ENCODE assay signal across 1 cellular context in genomic region chr20:57248132-57248797, GRCh38.
TF ChIP-seq lines count a peak whose summit lies in the region.

No MANE protein-coding gene starts in this region.

TF ChIP-seq in GM12878, 131 proteins besides CTCF, POLR2A, EP300 and RAD21 (continued from another document):
- TF ChIP-seq PBX3 (IDR thresholded peaks at IDR 0.05; ENCODE audit: insufficient replicate concordance, low read depth, low read length), result no peak
- TF ChIP-seq BCLAF1 (IDR thresholded peaks at IDR 0.05), result no peak
- TF ChIP-seq SREBF2 (IDR thresholded peaks at IDR 0.05; ENCODE audit: low read length), result no peak
- TF ChIP-seq ETV6 (conservative IDR thresholded peaks at IDR 0.05 in 1 of 2, IDR thresholded peaks at IDR 0.05 in 1 of 2; ENCODE audit: borderline replicate concordance in 1 of 2, low read depth in 1 of 2), result peak in 1 of 2 experiments; percentile 85; a peak in 2 of 4 replicates
- TF ChIP-seq ZBTB40 (IDR thresholded peaks at IDR 0.05; ENCODE audit: borderline replicate concordance), result no peak
- TF ChIP-seq NFXL1 (IDR thresholded peaks at IDR 0.05; ENCODE audit: borderline replicate concordance), result peak; percentile 23; the same call in 1 of the 2 replicates
- TF ChIP-seq ASH2L (IDR thresholded peaks at IDR 0.05; ENCODE audit: borderline replicate concordance, low read depth), result no peak
- TF ChIP-seq BHLHE40 (IDR thresholded peaks at IDR 0.05; ENCODE audit: borderline replicate concordance in 1 of 2, low read depth in 2 of 2, low read length in 1 of 2), result no peak
- TF ChIP-seq SPI1 (IDR thresholded peaks at IDR 0.05; ENCODE audit: borderline replicate concordance, insufficient read depth, low read depth, low read length), result no peak
- TF ChIP-seq TBL1XR1 (IDR thresholded peaks at IDR 0.05; ENCODE audit: low read depth, low read length), result no peak
- no peak for TF ChIP-seq KDM1A (IDR thresholded peaks at IDR 0.05; ENCODE audit: borderline replicate concordance)
- TF ChIP-seq HCFC1 (IDR thresholded peaks at IDR 0.05; ENCODE audit: low read length), result no peak
